Comparison of ENCODE assay signal across 18 cellular contexts in the genomic region with DNA sequence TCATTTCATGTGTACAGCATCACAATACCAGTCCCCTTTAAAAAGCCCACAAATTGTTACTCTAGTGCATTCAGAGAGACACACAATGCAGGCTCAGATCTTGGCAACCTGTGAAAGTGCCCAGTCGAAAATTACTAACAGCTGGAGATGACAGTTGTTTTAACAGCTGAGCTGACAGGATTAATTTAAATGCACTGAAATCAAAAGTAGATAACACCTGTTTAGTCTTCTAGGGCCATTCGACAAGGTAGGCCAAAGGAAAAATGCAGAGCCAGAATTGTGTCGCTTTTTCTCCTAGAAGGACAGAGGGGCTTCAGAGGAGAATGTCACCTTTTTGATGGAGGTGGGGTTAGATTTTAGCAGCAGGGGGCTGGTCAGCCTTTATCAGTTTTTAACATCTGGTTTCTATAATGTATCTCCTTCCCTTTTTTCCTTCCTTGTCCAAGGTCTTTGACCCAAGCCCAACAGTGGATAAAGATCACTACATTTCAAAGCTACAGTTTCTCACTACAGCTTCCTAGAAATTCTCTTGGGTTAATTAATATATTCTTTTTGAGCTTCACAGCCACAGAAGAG.
DNase-seq lines count a peak whose midpoint lies in the region; ATAC-seq, FAIRE-seq and TF ChIP-seq lines count a peak whose summit lies in the region.
"Had no signal": no experiment of that assay in that cellular context is flagged by ENCODE, and none has a peak within 500 bp of the region (broad histone marks: within the 10 kb centered on the region; RNA-seq: fewer than 3 reads in every experiment).

No MANE protein-coding gene starts in this region.

- no peaks in the 10 kb centered on the region for H3F3A ChIP-seq in SK-N-SH (replicated peaks; ENCODE audit: insufficient read depth)

- H3K9me3 ChIP-seq in SK-N-SH, result no peaks in the 10 kb centered on the region
- no peaks in the 10 kb centered on the region for H3K9me3 ChIP-seq in pancreas
- H3K9me3 ChIP-seq: A549, BLaER1, heart left ventricle had no signal

- DNase-seq in NCI-H2227 (lab: John Stamatoyannopoulos, UW; ENCODE audit: unreplicated experiment) (peak; percentile 26), NCI-H2227 treated with DMSO at 0.1 percent for 48 hours (lab: John Stamatoyannopoulos, UW) (no peak), NCI-H345 (lab: John Stamatoyannopoulos, UW) (peak; percentile 45), SK-N-SH (peak; percentile 9), pancreas (peak in 1 of 6 donors; percentile 7), D721Med (ENCODE audit: insufficient read length, low spot score) (no peak)
- DNase-seq: activated B cell treated with CpG ODN at 0.5 μM for 24 hours; DMS153; effector memory CD8-positive, alpha-beta T cell; heart left ventricle; MM.1S; Right ventricle myocardium superior; T-helper 2 cell had no signal

- no peak overlapping the region for H2AFZ ChIP-seq in SK-N-SH (ENCODE audit: low read depth)

- CTCF ChIA-PET in SK-N-SH (lab: Yijun Ruan, JAX), result interaction anchor here (0.7 kb wide), 1 partner anchor 14 kb away, joined by 3 read pairs; no protein-coding TSS in a partner anchor

- no peak overlapping the region; a peak in 1 of 4 replicates for H3K27ac ChIP-seq in SK-N-SH (ENCODE audit: low read depth in 2 of 2, low read length in 1 of 2)
- no peak overlapping the region for H3K27ac ChIP-seq in pancreas
- H3K27ac ChIP-seq: A549, BLaER1, heart left ventricle had no signal

- H3K27me3 ChIP-seq in SK-N-SH (ENCODE audit: insufficient read depth) (no peaks in the 10 kb centered on the region), pancreas (no peaks in the 10 kb centered on the region)
- H3K27me3 ChIP-seq: BLaER1, heart left ventricle had no signal

- no peaks in the 10 kb centered on the region for H3K36me3 ChIP-seq in SK-N-SH (replicated peaks in 1 of 2; ENCODE audit: control insufficient read depth in 1 of 2, insufficient read depth in 2 of 2, low read length in 1 of 2)
- no peaks in the 10 kb centered on the region for H3K36me3 ChIP-seq in pancreas
- H3K36me3 ChIP-seq: BLaER1, heart left ventricle had no signal

- H3K4me2 ChIP-seq in SK-N-SH, result no peak overlapping the region
- H3K4me2 ChIP-seq: A549, BLaER1 had no signal

- intact Hi-C loops in pancreas (cut with DNase I), result no loop called here

- ATAC-seq in pancreas (peak in 3 of 4 donors; percentile 48 to 70 (median 66)), HG03139 (IDR thresholded peaks at IDR 0.05; ENCODE audit: unreplicated experiment) (no peak), GM18498 (IDR thresholded peaks at IDR 0.05; ENCODE audit: unreplicated experiment) (no peak)
- ATAC-seq: A549; effector memory CD8-positive, alpha-beta T cell; HCT116; heart left ventricle had no signal

- 26% methylated on average over 3 of the region's 3 CpGs for WGBS in SK-N-SH (ENCODE audit: low lambda C conversion rate)
- WGBS in pancreas, 2 donors, result 27 to 31% methylated on average over 3 of the region's 3 CpGs

- TF ChIP-seq CTCF in SK-N-SH (IDR thresholded peaks at IDR 0.05) (no peak), pancreas (IDR thresholded peaks at IDR 0.05) (no peak), D721Med (IDR thresholded peaks at IDR 0.05; ENCODE audit: insufficient read depth, missing control alignments) (no peak)

- FAIRE-seq in pancreas (lab: Jason Lieb, UNC), result no peak
- no peak for FAIRE-seq in D721Med (lab: Jason Lieb, UNC)
- FAIRE-seq: A549 had no signal

- H3K9ac ChIP-seq in SK-N-SH, result no peak overlapping the region
- H3K9ac ChIP-seq: BLaER1 had no signal

- no peak for TF ChIP-seq RAD21 in SK-N-SH (IDR thresholded peaks at IDR 0.05; ENCODE audit: low read length)

- TF ChIP-seq EP300 in SK-N-SH (IDR thresholded peaks at IDR 0.05; ENCODE audit: borderline replicate concordance in 1 of 2, low read depth in 1 of 2, low read length in 1 of 2), result peak in 1 of 2 experiments; percentile 48; a peak in 1 of 4 replicates

- H3K4me3 ChIP-seq in SK-N-SH (ENCODE audit: low read depth in 2 of 2, low read length in 1 of 2), result no peak overlapping the region
- no peak overlapping the region for H3K4me3 ChIP-seq in pancreas
- H3K4me3 ChIP-seq: A549, BLaER1, heart left ventricle had no signal

- no peaks in the 10 kb centered on the region for H3K79me2 ChIP-seq in SK-N-SH (ENCODE audit: insufficient read depth)

- POLR2A ChIA-PET in SK-N-SH (lab: Yijun Ruan, JAX), result no interaction called here

- no peaks in the 10 kb centered on the region for H4K20me1 ChIP-seq in SK-N-SH (ENCODE audit: insufficient read depth)
- H4K20me1 ChIP-seq: BLaER1 had no signal

- H3K9me2 ChIP-seq in SK-N-SH, result no peaks in the 10 kb centered on the region

- H3K4me1 ChIP-seq in SK-N-SH (ENCODE audit: control insufficient read depth in 1 of 2, insufficient read depth in 2 of 2, low read depth in 1 of 2, low read length in 1 of 2) (peaks cover 0 to 7% of the 10 kb centered on the region in 2 experiments; a peak in 2 of 4 replicates), pancreas (no peaks in the 10 kb centered on the region)
- H3K4me1 ChIP-seq: A549, BLaER1, heart left ventricle had no signal

TF ChIP-seq in SK-N-SH, 30 proteins besides CTCF, POLR2A, EP300 and RAD21:
- peak; percentile 41; the same call in 1 of the 2 replicates for TF ChIP-seq RCOR1 (IDR thresholded peaks at IDR 0.05; ENCODE audit: low read length)
- TF ChIP-seq, protein P1, sequence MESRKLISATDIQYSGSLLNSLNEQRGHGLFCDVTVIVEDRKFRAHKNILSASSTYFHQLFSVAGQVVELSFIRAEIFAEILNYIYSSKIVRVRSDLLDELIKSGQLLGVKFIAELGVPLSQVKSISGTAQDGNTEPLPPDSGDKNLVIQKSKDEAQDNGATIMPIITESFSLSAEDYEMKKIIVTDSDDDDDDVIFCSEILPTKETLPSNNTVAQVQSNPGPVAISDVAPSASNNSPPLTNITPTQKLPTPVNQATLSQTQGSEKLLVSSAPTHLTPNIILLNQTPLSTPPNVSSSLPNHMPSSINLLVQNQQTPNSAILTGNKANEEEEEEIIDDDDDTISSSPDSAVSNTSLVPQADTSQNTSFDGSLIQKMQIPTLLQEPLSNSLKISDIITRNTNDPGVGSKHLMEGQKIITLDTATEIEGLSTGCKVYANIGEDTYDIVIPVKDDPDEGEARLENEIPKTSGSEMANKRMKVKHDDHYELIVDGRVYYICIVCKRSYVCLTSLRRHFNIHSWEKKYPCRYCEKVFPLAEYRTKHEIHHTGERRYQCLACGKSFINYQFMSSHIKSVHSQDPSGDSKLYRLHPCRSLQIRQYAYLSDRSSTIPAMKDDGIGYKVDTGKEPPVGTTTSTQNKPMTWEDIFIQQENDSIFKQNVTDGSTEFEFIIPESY (IDR thresholded peaks at IDR 0.05; ENCODE audit: borderline replicate concordance, low read depth), result no peak
- no peak for TF ChIP-seq NFIC (IDR thresholded peaks at IDR 0.05; ENCODE audit: borderline replicate concordance)
- no peak for TF ChIP-seq TAF1 (IDR thresholded peaks at IDR 0.05; ENCODE audit: borderline replicate concordance, low read depth, low read length)
- TF ChIP-seq JUND (IDR thresholded peaks at IDR 0.05), result no peak
- TF ChIP-seq FOXM1 (IDR thresholded peaks at IDR 0.05; ENCODE audit: low read depth), result no peak
- peak; percentile 37; the same call in 1 of the 2 replicates for TF ChIP-seq GATA2 (CRISPR knock-in tag; IDR thresholded peaks at IDR 0.05)

Comparison
In these comparisons a context has a peak if more than half of its experiments do, and no peak if none do; other contexts are left out.
1. DNase-seq: peak in NCI-H2227 (single experiment), NCI-H345 (single experiment) and SK-N-SH (single experiment); none in NCI-H2227 treated with DMSO at 0.1 percent for 48 hours (single experiment) and D721Med (single experiment).
2. ATAC-seq: peak in pancreas (3 of 4); none in HG03139 (single experiment) and GM18498 (single experiment).